In the genomic region with DNA sequence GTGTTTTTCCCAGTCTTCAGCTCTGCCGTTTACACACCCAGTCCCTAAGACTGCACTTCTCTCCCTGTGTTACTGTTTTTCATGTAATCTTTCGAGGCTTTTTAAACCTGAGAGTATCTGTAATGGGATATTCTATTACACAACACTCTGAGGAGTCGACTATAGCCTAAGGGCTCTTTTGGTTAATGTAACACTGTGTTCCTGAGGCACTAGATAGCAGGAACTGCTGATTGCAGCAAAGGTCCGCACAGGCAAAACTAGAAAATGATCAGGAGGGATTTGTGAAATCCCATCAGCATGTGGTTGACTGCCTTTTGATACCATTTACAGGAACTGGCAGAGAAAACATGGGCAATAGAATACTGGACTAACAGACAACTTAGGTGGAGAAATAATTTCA, we compare ENCODE assay signal across 25 cellular contexts.
DNase-seq lines count a peak whose midpoint lies in the region; ATAC-seq and TF ChIP-seq lines count a peak whose summit lies in the region.
"Had no signal": no experiment of that assay in that cellular context is flagged by ENCODE, and none has a peak within 500 bp of the region (broad histone marks: within the 10 kb centered on the region; RNA-seq: fewer than 3 reads in every experiment).

No MANE protein-coding gene starts in this region.

- H3K4me1 ChIP-seq in heart right ventricle, result no peaks in the 10 kb centered on the region
- H3K4me1 ChIP-seq in mammary epithelial cell (ENCODE audit: insufficient read depth, low read length), result no peaks in the 10 kb centered on the region
- H3K4me1 ChIP-seq in thyroid gland, result no peaks in the 10 kb centered on the region
- H3K4me1 ChIP-seq: adrenal gland, BLaER1, Caco-2, psoas muscle had no signal

- 65 to 71% methylated on average over 4 of the region's 4 CpGs for WGBS in heart right ventricle, 2 donors
- 49% methylated on average over 4 of the region's 4 CpGs for WGBS in mammary epithelial cell (ENCODE audit: low coverage, missing lambda C conversion rate)
- 38 to 61% methylated on average over 4 of the region's 4 CpGs for WGBS in thyroid gland, 2 donors

- H3K4me2 ChIP-seq in mammary epithelial cell (ENCODE audit: insufficient read depth, low read depth, low read length), result no peak overlapping the region
- H3K4me2 ChIP-seq: BLaER1 had no signal

- peaks cover 36% of the 10 kb centered on the region for H3K4me1 Mint-ChIP-seq in mesothelial cell of epicardium
- H3K4me1 Mint-ChIP-seq: activated B cell treated with CpG ODN at 0.5 μM for 24 hours; activated CD4-positive, alpha-beta memory T cell treated with anti-CD3 and anti-CD28 coated beads, Interleukin-2, amount 10 ng/mL, durations not matched to agents 7 days and 5 days had no signal

- H3K9me3 ChIP-seq in heart right ventricle (no peaks in the 10 kb centered on the region), mammary epithelial cell (replicated peaks; ENCODE audit: insufficient read depth, low read length) (no peaks in the 10 kb centered on the region), thyroid gland (no peaks in the 10 kb centered on the region)
- H3K9me3 ChIP-seq: adrenal gland, BLaER1, Caco-2, psoas muscle, thoracic aorta had no signal

- peak; percentile 31 for ATAC-seq in Right ventricle myocardium inferior
- no peak for ATAC-seq in heart right ventricle
- ATAC-seq in HG03135 (IDR thresholded peaks at IDR 0.05; ENCODE audit: unreplicated experiment), result no peak
- ATAC-seq: left ventricle myocardium superior, psoas muscle had no signal

- dilution Hi-C loops in mammary epithelial cell (cut with HindIII; ENCODE audit: low sequenced_read_pairs), result loop anchor here (25.0 kb wide), 1 partner anchor 102 kb away; no protein-coding TSS in a partner anchor

- no peaks in the 10 kb centered on the region for H3K36me3 Mint-ChIP-seq in mesothelial cell of epicardium

- CTCF ChIA-PET in mammary epithelial cell (lab: Charles Lee; ENCODE audit: low non-redundant PET), result no interaction called here

- no peaks in the 10 kb centered on the region for H3K79me2 ChIP-seq in mammary epithelial cell (ENCODE audit: insufficient read depth, low read length)

- no peak for DNase-seq in Right ventricle myocardium inferior (ENCODE audit: missing footprints)
- no peak for DNase-seq in heart right ventricle
- DNase-seq in mammary epithelial cell, result peak; percentile 42
- no peak for DNase-seq in mesothelial cell of epicardium (ENCODE audit: low spot score in 2 of 2, unreplicated experiment in 2 of 2)
- no peak for DNase-seq in UCSD-AML1 (lab: John Stamatoyannopoulos, UW; ENCODE audit: unreplicated experiment)
- no peak for DNase-seq in SW 1271 (lab: John Stamatoyannopoulos, UW)
- DNase-seq in thyroid gland, result no peak
- DNase-seq: activated B cell treated with CpG ODN at 0.5 μM for 24 hours; activated CD4-positive, alpha-beta memory T cell treated with anti-CD3 and anti-CD28 coated beads, Interleukin-2, amount 10 ng/mL, durations not matched to agents 7 days and 5 days; activated T-cell treated with anti-CD3 and anti-CD28 coated beads for 4 hours; DMS79 treated with DMSO at 0.1 percent for 48 hours; HCEC 1CT; KBM-7; left ventricle myocardium superior; NCI-H2029; NCI-H446 treated with DMSO at 0.1 percent for 48 hours; psoas muscle; stimulated activated CD4-positive, alpha-beta T cell treated with anti-CD3 and anti-CD28 coated beads, Interleukin-4, amount 100 ng/mL, for 1 hour; stimulated activated naive CD4-positive, alpha-beta T cell treated with Interleukin-2 at 50 U/mL for 16 hours had no signal

- TF ChIP-seq CTCF in heart right ventricle (IDR thresholded peaks at IDR 0.05), result no peak
- no peak for TF ChIP-seq CTCF in mammary epithelial cell (conservative IDR thresholded peaks at IDR 0.05 in 1 of 2, IDR thresholded peaks at IDR 0.05 in 1 of 2; ENCODE audit: extremely low read depth in 1 of 2, insufficient read depth in 1 of 2, low read depth in 1 of 2, low read length in 2 of 2)
- no peak for TF ChIP-seq CTCF in mesothelial cell of epicardium (IDR thresholded peaks at IDR 0.05; ENCODE audit: unreplicated experiment)
- no peak for TF ChIP-seq CTCF in thyroid gland (IDR thresholded peaks at IDR 0.05)

- no peak overlapping the region for H3K9ac ChIP-seq in mammary epithelial cell (ENCODE audit: insufficient read depth, low read length)
- H3K9ac ChIP-seq: BLaER1 had no signal

- no peaks in the 10 kb centered on the region for H4K20me1 ChIP-seq in mammary epithelial cell (ENCODE audit: insufficient read depth, low read length)
- H4K20me1 ChIP-seq: BLaER1 had no signal

- H3K27ac ChIP-seq in heart right ventricle (no peak overlapping the region), mammary epithelial cell (ENCODE audit: insufficient read depth, low read depth, low read length) (no peak overlapping the region), thyroid gland (no peak overlapping the region)
- H3K27ac ChIP-seq: adrenal gland, BLaER1, psoas muscle, thoracic aorta had no signal

- in situ Hi-C loops in mammary epithelial cell (cut with MboI; ENCODE audit: low sequenced_read_pairs in 2 of 2), result no loop called here

- H3K27ac Mint-ChIP-seq in mesothelial cell of epicardium, result peak overlapping the region; percentile 22
- H3K27ac Mint-ChIP-seq: activated B cell treated with CpG ODN at 0.5 μM for 24 hours; activated CD4-positive, alpha-beta memory T cell treated with anti-CD3 and anti-CD28 coated beads, Interleukin-2, amount 10 ng/mL, durations not matched to agents 7 days and 5 days; dendritic cell treated with granulocyte-macrophage colony-stimulating factor and Interleukin-4, amounts not matched to agents 40 ng/mL and 50 ng/mL, for 4 days had no signal

- no TSS peak for BruUV-seq in mammary epithelial cell (replicated peaks; lab: Mats Ljungman, UMichigan)

- H3K4me3 ChIP-seq in heart right ventricle (no peak overlapping the region), mammary epithelial cell (replicated peaks in 1 of 3; ENCODE audit: insufficient read depth in 1 of 3, low read depth in 2 of 3, low read length in 3 of 3) (no peak overlapping the region), thyroid gland (replicated peaks in 1 of 3) (no peak overlapping the region)
- H3K4me3 ChIP-seq: adrenal gland, BLaER1, psoas muscle, thoracic aorta had no signal

- intact Hi-C loops in Right ventricle myocardium inferior (cut with DNase I) (no loop called here), heart right ventricle (cut with DNase I) (no loop called here), mammary epithelial cell (cut with micrococcal nuclease) (no loop called here), thyroid gland (cut with DNase I) (no loop called here)

- H3K36me3 ChIP-seq in heart right ventricle (no peaks in the 10 kb centered on the region), mammary epithelial cell (ENCODE audit: insufficient read depth, low read length) (no peaks in the 10 kb centered on the region), thyroid gland (no peaks in the 10 kb centered on the region)
- H3K36me3 ChIP-seq: adrenal gland, BLaER1, thoracic aorta had no signal

- no peak overlapping the region for H3K4me3 Mint-ChIP-seq in mesothelial cell of epicardium
- H3K4me3 Mint-ChIP-seq: activated B cell treated with CpG ODN at 0.5 μM for 24 hours; activated CD4-positive, alpha-beta memory T cell treated with anti-CD3 and anti-CD28 coated beads, Interleukin-2, amount 10 ng/mL, durations not matched to agents 7 days and 5 days; dendritic cell treated with granulocyte-macrophage colony-stimulating factor and Interleukin-4, amounts not matched to agents 40 ng/mL and 50 ng/mL, for 4 days had no signal

- TF ChIP-seq POLR2A in thyroid gland (IDR thresholded peaks at IDR 0.05), result no peak

- H2AFZ ChIP-seq in mammary epithelial cell (ENCODE audit: low read depth, low read length), result no peak overlapping the region

- H3K27me3 Mint-ChIP-seq in mesothelial cell of epicardium (ENCODE audit: low read depth), result no peaks in the 10 kb centered on the region
- H3K27me3 Mint-ChIP-seq: activated B cell treated with CpG ODN at 0.5 μM for 24 hours; activated CD4-positive, alpha-beta memory T cell treated with anti-CD3 and anti-CD28 coated beads, Interleukin-2, amount 10 ng/mL, durations not matched to agents 7 days and 5 days; dendritic cell treated with granulocyte-macrophage colony-stimulating factor and Interleukin-4, amounts not matched to agents 40 ng/mL and 50 ng/mL, for 4 days had no signal

- H3K9me3 Mint-ChIP-seq in mesothelial cell of epicardium, result peaks cover 3% of the 10 kb centered on the region
- H3K9me3 Mint-ChIP-seq: activated B cell treated with CpG ODN at 0.5 μM for 24 hours; activated CD4-positive, alpha-beta memory T cell treated with anti-CD3 and anti-CD28 coated beads, Interleukin-2, amount 10 ng/mL, durations not matched to agents 7 days and 5 days; dendritic cell treated with granulocyte-macrophage colony-stimulating factor and Interleukin-4, amounts not matched to agents 40 ng/mL and 50 ng/mL, for 4 days had no signal

- H3K27me3 ChIP-seq in heart right ventricle, result peaks cover 0 to 2% (median 0%) of the 10 kb centered on the region in 7 donors
- no peaks in the 10 kb centered on the region for H3K27me3 ChIP-seq in mammary epithelial cell (ENCODE audit: insufficient read depth, low read length)
- no peaks in the 10 kb centered on the region for H3K27me3 ChIP-seq in thyroid gland
- H3K27me3 ChIP-seq: adrenal gland, BLaER1 had no signal
